ENCODE assay signal across 26 cellular contexts in genomic region chr1:62188111-62188510, GRCh38. TPM values are rescaled to one million over a fixed set of nuclear protein-coding genes. Genes with fewer than 3 reads are reported as not detected.
"Had no signal": no experiment of that assay in that cellular context is flagged by ENCODE, and none has a peak within 500 bp of the region (broad histone marks: within the 10 kb centered on the region; RNA-seq: fewer than 3 reads in every experiment).

No MANE protein-coding gene starts in this region.

- H3K36me3 ChIP-seq: colonic mucosa, esophagus squamous epithelium, gastrocnemius medialis, heart right ventricle, lower lobe of right lung had no signal

- H3K4me1 Mint-ChIP-seq: naive B cell had no signal

- H3K4me3 ChIP-seq: colonic mucosa, esophagus squamous epithelium, gastrocnemius medialis, heart right ventricle, lower lobe of right lung, mucosa of descending colon had no signal

- H3K27ac ChIP-seq: colonic mucosa, epithelial cell of prostate, esophagus squamous epithelium, gastrocnemius medialis, heart right ventricle, lower lobe of right lung had no signal

- H3K4me3 Mint-ChIP-seq: dendritic cell treated with granulocyte-macrophage colony-stimulating factor and Interleukin-4, amounts not matched to agents 40 ng/mL and 50 ng/mL, for 4 days; mesothelial cell of epicardium; naive B cell had no signal

- H3K36me3 Mint-ChIP-seq: mesothelial cell of epicardium, naive B cell had no signal

- H3K27me3 Mint-ChIP-seq: dendritic cell treated with granulocyte-macrophage colony-stimulating factor and Interleukin-4, amounts not matched to agents 40 ng/mL and 50 ng/mL, for 4 days had no signal

- ATAC-seq: esophagus mucosa, gastrocnemius medialis, heart right ventricle, left cardiac atrium, left ventricle myocardium superior, lower lobe of right lung, mucosa of descending colon had no signal

- H3K9me3 Mint-ChIP-seq: dendritic cell treated with granulocyte-macrophage colony-stimulating factor and Interleukin-4, amounts not matched to agents 40 ng/mL and 50 ng/mL, for 4 days had no signal

- DNase-seq: colonic mucosa; cortex of kidney; effector CD8-positive, alpha-beta T cell; erythroblast; esophagus squamous epithelium; foreskin fibroblast; foreskin melanocyte; gastrocnemius medialis; glutamatergic neuron; head of caudate nucleus; heart right ventricle; hippocampal formation; left cardiac atrium; left ventricle myocardium superior; lower lobe of right lung; mesenchymal stem cell; mucosa of descending colon; naive B cell had no signal

- H3K27ac Mint-ChIP-seq: dendritic cell treated with granulocyte-macrophage colony-stimulating factor and Interleukin-4, amounts not matched to agents 40 ng/mL and 50 ng/mL, for 4 days; mesothelial cell of epicardium; naive B cell had no signal

- H3K27me3 ChIP-seq: colonic mucosa, gastrocnemius medialis had no signal

- H3K4me1 ChIP-seq: colonic mucosa, esophagus squamous epithelium, gastrocnemius medialis, heart right ventricle, lower lobe of right lung had no signal

- H3K9me3 ChIP-seq: colonic mucosa, esophagus squamous epithelium, gastrocnemius medialis, heart right ventricle, lower lobe of right lung, mucosa of descending colon had no signal

RNA-seq across cellular contexts. Expression of gene L1TD1, which starts 6.5 kb away (rescaled TPM):
- total RNA-seq: dermis microvascular lymphatic vessel endothelial cell, esophagus mucosa, gastrocnemius medialis, glomerular endothelial cell, lung microvascular endothelial cell, myocyte had no signal
